ENCODE assay signal across 5 cellular contexts in genomic region chr7:2694122-2694436, GRCh38. TPM values are rescaled to one million over a fixed set of nuclear protein-coding genes. Genes with fewer than 3 reads are reported as not detected.
"Had no signal": no experiment of that assay in that cellular context is flagged by ENCODE, and none has a peak within 500 bp of the region (broad histone marks: within the 10 kb centered on the region; RNA-seq: fewer than 3 reads in every experiment).

No MANE protein-coding gene starts in this region.

RNA-seq across cellular contexts. Expression of gene AMZ1, which starts 6.1 kb away (rescaled TPM):
- total RNA-seq: activated CD4-positive, alpha-beta T cell treated with anti-CD3 and anti-CD28 coated beads, Interleukin-2, amount 10 ng/mL, durations not matched to agents 24 days and 14 days; activated CD8-positive, alpha-beta memory T cell treated with anti-CD3 and anti-CD28 coated beads for 36 hours; activated CD8-positive, alpha-beta T cell treated with anti-CD3 and anti-CD28 coated beads, Interleukin-2, amount 10 ng/mL, durations not matched to agents 7 days and 5 days; body of pancreas; endothelial cell of umbilical vein had no signal
- polyA plus RNA-seq: endothelial cell of umbilical vein had no signal
